In the genomic region with DNA sequence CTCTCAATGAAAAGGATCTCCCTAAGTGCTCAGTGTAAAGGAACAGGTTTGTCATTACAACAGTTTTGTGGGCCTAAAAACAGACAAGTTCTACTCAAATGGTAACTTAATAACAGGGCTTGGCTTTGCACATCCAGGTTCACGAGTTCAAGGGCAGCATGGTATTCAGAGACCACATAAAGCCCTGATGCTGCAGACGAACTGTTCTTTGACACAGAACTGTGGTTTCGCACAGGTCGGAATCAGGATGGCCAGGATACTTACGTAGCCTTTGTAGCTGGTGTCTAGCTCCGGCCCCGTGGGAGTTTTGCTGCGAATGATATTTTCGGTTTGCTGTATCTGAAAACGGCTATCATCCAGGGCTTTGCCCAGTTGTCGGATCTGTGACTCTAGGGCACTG, we compare ENCODE assay signal across 16 cellular contexts.
A peak's percentile ranks its signal among the peaks of the same experiment; 100 is the strongest.
DNase-seq lines count a peak whose midpoint lies in the region; ATAC-seq, FAIRE-seq and TF ChIP-seq lines count a peak whose summit lies in the region.
"Had no signal": no experiment of that assay in that cellular context is flagged by ENCODE, and none has a peak within 500 bp of the region (broad histone marks: within the 10 kb centered on the region; RNA-seq: fewer than 3 reads in every experiment).

No MANE protein-coding gene starts in this region.

- WGBS in HepG2 (ENCODE audit: low lambda C conversion rate) = 82% methylated on average over 11 of the region's 11 CpGs
- 95% methylated on average over 3 of the region's 11 CpGs for WGBS in right lobe of liver (ENCODE audit: insufficient coverage, low coverage, low lambda C conversion rate, missing lambda C conversion rate)
- WGBS in H1 (ENCODE audit: extremely low coverage in 1 of 2, insufficient coverage in 1 of 2, insufficient read length in 1 of 2, insufficient replicate concordance in 2 of 2, low coverage in 1 of 2, low lambda C conversion rate in 2 of 2, missing lambda C conversion rate in 1 of 2), 2 experiments = 91% methylated on average over 11 of the region's 11 CpGs; no CpG with 5 or more reads in 1 of the 2 experiments
- 23 to 49% (median 26%) methylated on average over 11 of the region's 11 CpGs for WGBS in ovary, 3 donors

- no peak for TF ChIP-seq RAD21 in HepG2 (CRISPR knock-in tag; IDR thresholded peaks at IDR 0.05)
- TF ChIP-seq RAD21 in H1 (IDR thresholded peaks at IDR 0.05 in 1 of 2, conservative IDR thresholded peaks at IDR 0.05 in 1 of 2; ENCODE audit: low read depth in 2 of 2, low read length in 2 of 2) = no peak

- POLR2A ChIA-PET in HepG2 (lab: Yijun Ruan, JAX) (interaction anchor here (0.6 kb wide), 1 partner anchor 237 kb away, joined by 3 read pairs; no protein-coding TSS in a partner anchor), H1 (lab: Charles Lee; ENCODE audit: partially characterized antibody) (no interaction called here)

- H4K20me1 ChIP-seq in HepG2 (ENCODE audit: insufficient read depth, low read length) (no peaks in the 10 kb centered on the region), H1 (replicated peaks in 1 of 2; ENCODE audit: control insufficient read depth in 1 of 2, insufficient read depth in 2 of 2, low read length in 2 of 2) (no peaks in the 10 kb centered on the region)

- H2BK20ac ChIP-seq in H1 (ENCODE audit: low read length) = no peak overlapping the region

- no peak overlapping the region for H3K56ac ChIP-seq in H1 (replicated peaks; ENCODE audit: insufficient read length, low read depth, low read length)

- H3K4me2 ChIP-seq in HepG2 (ENCODE audit: low read depth, low read length) (no peak overlapping the region), H1 (ENCODE audit: insufficient read depth in 1 of 2, low read depth in 2 of 2, low read length in 2 of 2) (no peak overlapping the region)

- H2BK5ac ChIP-seq in H1 (ENCODE audit: low read depth, low read length) = no peak overlapping the region

- no peak for TF ChIP-seq EP300 in HepG2 (IDR thresholded peaks at IDR 0.05; ENCODE audit: low read depth in 2 of 2, low read length in 2 of 2)
- no peak for TF ChIP-seq EP300 in HepG2 (CRISPR knock-in tag; IDR thresholded peaks at IDR 0.05; ENCODE audit: borderline replicate concordance)
- TF ChIP-seq EP300 in H1 (IDR thresholded peaks at IDR 0.05; ENCODE audit: borderline replicate concordance in 1 of 2, low read depth in 2 of 2, low read length in 2 of 2) = no peak
- no peak for TF ChIP-seq EP300 in ovary (IDR thresholded peaks at IDR 0.05)

- no TSS peak for BruUV-seq in HepG2 (replicated peaks; lab: Mats Ljungman, UMichigan)

- H3K23ac ChIP-seq in H1 (ENCODE audit: insufficient read length) = no peak overlapping the region

- no peak overlapping the region for H3K4ac ChIP-seq in H1 (replicated peaks; ENCODE audit: insufficient read length, low read depth, low read length)

- H3K27me3 ChIP-seq in HepG2 (ENCODE audit: control insufficient read depth in 1 of 2, insufficient read depth in 2 of 2, low read length in 2 of 2) (no peaks in the 10 kb centered on the region), right lobe of liver (no peaks in the 10 kb centered on the region), H1 (replicated peaks in 1 of 4; ENCODE audit: control insufficient read depth in 3 of 4, extremely low read depth in 1 of 4, insufficient read depth in 3 of 4, low read length in 3 of 4) (no peaks in the 10 kb centered on the region), ovary (no peaks in the 10 kb centered on the region)

- H2BK15ac ChIP-seq in H1 (ENCODE audit: low read length) = no peak overlapping the region

- no peak overlapping the region for H3K14ac ChIP-seq in H1 (ENCODE audit: insufficient read length)

- no peak overlapping the region for H3K18ac ChIP-seq in H1 (ENCODE audit: extremely low read depth, low read length)

- H4K8ac ChIP-seq in H1 (ENCODE audit: extremely low read depth, insufficient read depth, low read length) = peak overlapping the region; percentile 35; the same call in 1 of the 2 replicates

- FAIRE-seq in HepG2 (lab: Jason Lieb, UNC) (peak; percentile 23), H1 (lab: Jason Lieb, UNC) (no peak)
- FAIRE-seq: A204.1, GM19239 had no signal

- no peak for TF ChIP-seq POLR2A in HepG2 (IDR thresholded peaks at IDR 0.05; ENCODE audit: insufficient read depth in 1 of 2, low read depth in 2 of 2, low read length in 2 of 2)
- no peak for TF ChIP-seq POLR2A in right lobe of liver (IDR thresholded peaks at IDR 0.05)
- TF ChIP-seq POLR2A in H1 (IDR thresholded peaks at IDR 0.05; ENCODE audit: control extremely low read depth in 1 of 2, low read depth in 2 of 2, low read length in 2 of 2) = no peak
- no peak for TF ChIP-seq POLR2A in ovary (IDR thresholded peaks at IDR 0.05)

- H2BK12ac ChIP-seq in H1 (ENCODE audit: low read depth, low read length) = no peak overlapping the region

- no peak overlapping the region for H2AK5ac ChIP-seq in H1 (ENCODE audit: low read depth, low read length)

- peaks cover 19% of the 10 kb centered on the region for H3K4me1 ChIP-seq in HepG2 (ENCODE audit: insufficient read depth, low read length)
- no peaks in the 10 kb centered on the region for H3K4me1 ChIP-seq in right lobe of liver
- no peaks in the 10 kb centered on the region for H3K4me1 ChIP-seq in H1 (replicated peaks in 1 of 4; ENCODE audit: control insufficient read depth in 3 of 4, insufficient read depth in 4 of 4, low read length in 3 of 4)
- peaks cover 5% of the 10 kb centered on the region for H3K4me1 ChIP-seq in ovary (ENCODE audit: insufficient read depth)
- H3K4me1 ChIP-seq: Caco-2, HAP-1 had no signal

- no peaks in the 10 kb centered on the region for H3K79me1 ChIP-seq in H1 (ENCODE audit: low read depth, low read length)

- no peak overlapping the region for H2BK120ac ChIP-seq in H1 (replicated peaks; ENCODE audit: low read depth, low read length)

- H3K9ac ChIP-seq in HepG2 (ENCODE audit: insufficient read depth, low read depth, low read length) = no peak overlapping the region
- no peak overlapping the region for H3K9ac ChIP-seq in H1 (replicated peaks in 1 of 4; ENCODE audit: extremely low read depth in 1 of 4, low read depth in 3 of 4, low read length in 3 of 4)

- H2AFZ ChIP-seq in HepG2 (ENCODE audit: low read length) (no peak overlapping the region), H1 (ENCODE audit: low read length) (no peak overlapping the region)

- intact Hi-C loops in HepG2 (cut with micrococcal nuclease; ENCODE audit: unreplicated experiment) = no loop called here
- intact Hi-C loops in right lobe of liver (cut with DNase I) = no loop called here
- intact Hi-C loops in ovary (cut with DNase I) = no loop called here

- no peaks in the 10 kb centered on the region for H3K23me2 ChIP-seq in H1 (ENCODE audit: low read depth, low read length)

- H3K79me2 ChIP-seq in HepG2 (ENCODE audit: insufficient read depth, low read length) (no peaks in the 10 kb centered on the region), H1 (ENCODE audit: control insufficient read depth in 1 of 2, insufficient read depth in 2 of 2, low read length in 2 of 2) (no peaks in the 10 kb centered on the region)

- H3K4me3 ChIP-seq in HepG2 (replicated peaks in 1 of 3; ENCODE audit: insufficient read depth in 1 of 3, low read depth in 2 of 3, low read length in 3 of 3) (no peak overlapping the region), right lobe of liver (no peak overlapping the region), H1 (ENCODE audit: extremely low read depth in 1 of 4, insufficient read depth in 2 of 4, low read depth in 3 of 4, low read length in 4 of 4) (no peak overlapping the region), ovary (no peak overlapping the region)
- H3K4me3 ChIP-seq: HAP-1 had no signal

- H4K91ac ChIP-seq in H1 (replicated peaks; ENCODE audit: insufficient read length, low read length) = no peak overlapping the region

- ATAC-seq in HepG2 = peak; percentile 62
- ATAC-seq in right lobe of liver = no peak

- H4K5ac ChIP-seq in H1 (ENCODE audit: insufficient read length, low read depth, low read length) = no peak overlapping the region

- DNase-seq in HepG2 (ENCODE audit: low spot score) (peak; percentile 25), right lobe of liver (no peak), H1 (ENCODE audit: low read depth in 1 of 2, low spot score in 2 of 2) (no peak), ovary (peak; percentile 39 to 62 (median 45)), HuH-7.5 (ENCODE audit: low spot score) (no peak), CD1c-positive myeloid dendritic cell (ENCODE audit: extremely low spot score) (no peak)
- no peak for DNase-seq in stimulated activated naive CD4-positive, alpha-beta T cell treated with Interleukin-2 at 50 U/mL for 16 hours (lab: John Stamatoyannopoulos, UW)
- DNase-seq: C1 segment of cervical spinal cord; Caco-2; CD8-positive, alpha-beta memory T cell; DND-41; GDM1; GOT3 had no signal

- in situ Hi-C loops in HepG2 (cut with HindIII; ENCODE audit: extremely low pct_ligation_motif_present, low pct_unique_long_range_greater_than_20kb) = no loop called here

- H3K9me3 ChIP-seq in HepG2 (ENCODE audit: low read length) = no peaks in the 10 kb centered on the region
- H3K9me3 ChIP-seq in right lobe of liver = no peaks in the 10 kb centered on the region
- H3K9me3 ChIP-seq in H1 (ENCODE audit: insufficient read depth in 2 of 2, low read depth in 1 of 2, low read length in 1 of 2) = no peaks in the 10 kb centered on the region
- no peaks in the 10 kb centered on the region for H3K9me3 ChIP-seq in ovary
- H3K9me3 ChIP-seq: Caco-2, HAP-1 had no signal

- no peak overlapping the region for H3K27ac ChIP-seq in HepG2 (ENCODE audit: extremely low read length, insufficient read depth, low read length)
- no peak overlapping the region for H3K27ac ChIP-seq in right lobe of liver
- no peak overlapping the region for H3K27ac ChIP-seq in H1 (ENCODE audit: low read depth, low read length)
- H3K27ac ChIP-seq in ovary = peak overlapping the region; percentile 3 to 78

- TF ChIP-seq CTCF in HepG2 (CRISPR knock-in tag; IDR thresholded peaks at IDR 0.05) (no peak), right lobe of liver (IDR thresholded peaks at IDR 0.05) (no peak), H1 (IDR thresholded peaks at IDR 0.05; ENCODE audit: control extremely low read depth in 1 of 3, insufficient read depth in 1 of 3, low read depth in 1 of 3, low read length in 3 of 3) (no peak), ovary (IDR thresholded peaks at IDR 0.05) (no peak)

- H3K36me3 ChIP-seq in HepG2 (replicated peaks in 1 of 2; ENCODE audit: control insufficient read depth in 1 of 2, insufficient read depth in 2 of 2, low read length in 2 of 2) (no peaks in the 10 kb centered on the region), right lobe of liver (peaks cover 0 to 67% (median 11%) of the 10 kb centered on the region in 4 donors), H1 (ENCODE audit: control insufficient read depth in 2 of 4, insufficient read depth in 4 of 4, low read length in 3 of 4) (no peaks in the 10 kb centered on the region), ovary (no peaks in the 10 kb centered on the region)
- H3K36me3 ChIP-seq: HAP-1 had no signal

- CTCF ChIA-PET in HepG2 (lab: Yijun Ruan, JAX; ENCODE audit: low intra/inter-chr PET ratio, low total read pairs) (no interaction called here), H1 (lab: Charles Lee; ENCODE audit: partially characterized antibody) (interaction anchor here (1.0 to 1.4 kb wide), 2 partner anchors 11 to 378 kb away, joined by 3 to 5 read pairs; no protein-coding TSS in a partner anchor)

TF ChIP-seq in H1, 55 proteins besides CTCF, POLR2A, EP300 and RAD21 (continues in another document):
- TF ChIP-seq SIN3A (conservative IDR thresholded peaks at IDR 0.05 in 1 of 2, IDR thresholded peaks at IDR 0.05 in 1 of 2; ENCODE audit: low read depth in 1 of 2, low read length in 2 of 2) (no peak), NRF1 (IDR thresholded peaks at IDR 0.05; ENCODE audit: low read depth, low read length) (no peak)

Comparison
In these comparisons a context has a peak if more than half of its experiments do, and no peak if none do; other contexts are left out.
1. DNase-seq: peak in HepG2 (single experiment) and ovary (5 of 5); none in right lobe of liver (0 of 3), H1 (0 of 2), stimulated activated naive CD4-positive, alpha-beta T cell treated with Interleukin-2 at 50 U/mL for 16 hours (single experiment), HuH-7.5 (single experiment) and CD1c-positive myeloid dendritic cell (single experiment).
2. H3K27ac ChIP-seq: peak in ovary (2 of 2); none in HepG2 (single experiment), right lobe of liver (0 of 3) and H1 (single experiment).